ENCODE assay signal across 15 cellular contexts in the genomic region with DNA sequence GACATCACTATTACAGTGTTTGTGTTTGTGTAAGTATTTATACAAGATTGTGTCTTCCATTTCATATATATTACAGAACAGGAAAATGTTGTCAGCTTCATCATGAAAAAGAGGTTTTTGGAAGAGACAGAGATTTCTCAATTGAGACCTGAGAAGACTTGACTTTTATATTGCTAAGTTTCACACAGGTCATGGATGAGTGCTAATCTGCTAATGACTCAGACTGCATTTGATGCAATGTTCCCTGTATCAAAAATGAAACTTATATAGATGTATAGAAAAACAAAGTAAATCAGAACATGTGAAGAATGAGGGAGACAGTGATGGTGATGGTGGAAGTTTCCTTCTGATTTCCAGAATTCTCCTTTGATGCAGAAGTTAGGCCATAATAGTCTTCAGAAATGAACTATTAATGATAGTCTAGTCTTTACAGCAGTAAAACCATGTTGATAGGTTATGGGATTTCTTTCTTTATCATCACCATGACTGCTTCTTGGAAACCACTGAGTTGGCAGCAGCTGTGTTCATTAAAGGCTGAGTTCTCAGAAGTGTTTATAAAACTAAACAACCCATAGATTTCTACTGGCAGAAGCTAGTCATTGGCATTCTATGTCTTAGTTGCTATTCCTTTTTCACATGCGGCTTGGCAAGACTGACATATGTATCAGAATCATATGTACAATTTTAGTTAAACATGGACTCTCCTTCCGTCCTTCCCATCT. TPM values are rescaled to one million over a fixed set of nuclear protein-coding genes. Genes with fewer than 3 reads are reported as not detected.
DNase-seq lines count a peak whose midpoint lies in the region; ATAC-seq lines count a peak whose summit lies in the region.
"Had no signal": no experiment of that assay in that cellular context is flagged by ENCODE, and none has a peak within 500 bp of the region (broad histone marks: within the 10 kb centered on the region; RNA-seq: fewer than 3 reads in every experiment).

No MANE protein-coding gene starts in this region.

- H3K36me3 Mint-ChIP-seq in activated T-cell treated with anti-CD3 and anti-CD28 coated beads, Interleukin-2, amount 50 U/mL, for 72 hours (ENCODE audit: insufficient read depth in 2 of 2) = peaks cover 0 to 8% of the 10 kb centered on the region in 2 donors
- H3K36me3 Mint-ChIP-seq in stimulated activated naive B cell treated with anti-CD40 and anti-IgM and Interleukin-4, amounts not matched to agents 10 μg/mL and 1 μg/mL and 100 μg/mL, for 72 hours = no peaks in the 10 kb centered on the region
- H3K36me3 Mint-ChIP-seq: CD8-positive, alpha-beta memory T cell had no signal

- H3K9me3 Mint-ChIP-seq in activated T-cell treated with anti-CD3 and anti-CD28 coated beads, Interleukin-2, amount 50 U/mL, for 72 hours = peaks cover 0 to 11% of the 10 kb centered on the region in 2 donors
- H3K9me3 Mint-ChIP-seq in stimulated activated naive B cell treated with anti-CD40 and anti-IgM and Interleukin-4, amounts not matched to agents 10 μg/mL and 1 μg/mL and 100 μg/mL, for 72 hours = peaks cover 8 to 10% of the 10 kb centered on the region in 2 donors

- H3K27ac Mint-ChIP-seq in activated T-cell treated with anti-CD3 and anti-CD28 coated beads, Interleukin-2, amount 50 U/mL, for 72 hours = peak overlapping the region; percentile 97
- no peak overlapping the region for H3K27ac Mint-ChIP-seq in stimulated activated naive B cell treated with anti-CD40 and anti-IgM and Interleukin-4, amounts not matched to agents 10 μg/mL and 1 μg/mL and 100 μg/mL, for 72 hours
- H3K27ac Mint-ChIP-seq: CD8-positive, alpha-beta memory T cell; H9 had no signal

- DNase-seq in activated T-cell treated with anti-CD3 and anti-CD28 coated beads, Interleukin-2, amount 50 U/mL, for 72 hours = peak; percentile 22 to 24
- DNase-seq in activated T-cell treated with anti-CD3 and anti-CD28 coated beads, Interleukin-2, amount 50 U/mL, for 1 hour = no peak
- DNase-seq in DMS79 treated with DMSO at 0.1 percent for 48 hours (lab: John Stamatoyannopoulos, UW) (peak; percentile 61), OCI-M1 (lab: John Stamatoyannopoulos, UW) (peak; percentile 36), NCI-H748 treated with DMSO at 0.1 percent for 48 hours (lab: John Stamatoyannopoulos, UW) (no peak)
- DNase-seq in stimulated activated naive B cell treated with anti-CD40 and anti-IgM and Interleukin-4, amounts not matched to agents 10 μg/mL and 1 μg/mL and 100 μg/mL, for 72 hours = no peak
- DNase-seq: CD8-positive, alpha-beta memory T cell; H9; NCI-H1048; NCI-H1436; NCI-H1930; NCI-H226; PC-9; SIG-M5 had no signal

- peaks cover 6% of the 10 kb centered on the region for H3K27me3 Mint-ChIP-seq in activated T-cell treated with anti-CD3 and anti-CD28 coated beads, Interleukin-2, amount 50 U/mL, for 72 hours (ENCODE audit: low read depth)
- peaks cover 0 to 3% of the 10 kb centered on the region in 2 donors for H3K27me3 Mint-ChIP-seq in stimulated activated naive B cell treated with anti-CD40 and anti-IgM and Interleukin-4, amounts not matched to agents 10 μg/mL and 1 μg/mL and 100 μg/mL, for 72 hours

- peak overlapping the region; percentile 14 to 68 for H3K4me3 Mint-ChIP-seq in activated T-cell treated with anti-CD3 and anti-CD28 coated beads, Interleukin-2, amount 50 U/mL, for 72 hours
- H3K4me3 Mint-ChIP-seq in stimulated activated naive B cell treated with anti-CD40 and anti-IgM and Interleukin-4, amounts not matched to agents 10 μg/mL and 1 μg/mL and 100 μg/mL, for 72 hours = no peak overlapping the region
- H3K4me3 Mint-ChIP-seq: CD8-positive, alpha-beta memory T cell; H9 had no signal

- peaks cover 23% of the 10 kb centered on the region for H3K4me1 Mint-ChIP-seq in activated T-cell treated with anti-CD3 and anti-CD28 coated beads, Interleukin-2, amount 50 U/mL, for 72 hours (ENCODE audit: low read depth)
- no peaks in the 10 kb centered on the region for H3K4me1 Mint-ChIP-seq in stimulated activated naive B cell treated with anti-CD40 and anti-IgM and Interleukin-4, amounts not matched to agents 10 μg/mL and 1 μg/mL and 100 μg/mL, for 72 hours
- H3K4me1 Mint-ChIP-seq: CD8-positive, alpha-beta memory T cell; H9 had no signal

- peak; percentile 89 for ATAC-seq in activated T-cell treated with anti-CD3 and anti-CD28 coated beads, Interleukin-2, amount 50 U/mL, for 72 hours (replicated peaks in 1 of 2)
- peak; percentile 69 to 73 for ATAC-seq in stimulated activated naive B cell treated with anti-CD40 and anti-IgM and Interleukin-4, amounts not matched to agents 10 μg/mL and 1 μg/mL and 100 μg/mL, for 72 hours (replicated peaks)
- ATAC-seq in HG03045 (IDR thresholded peaks at IDR 0.05; ENCODE audit: unreplicated experiment) = no peak

RNA-seq across cellular contexts. Expression of a gene that starts 56.1 kb away (rescaled TPM):
- total RNA-seq in activated T-cell treated with anti-CD3 and anti-CD28 coated beads, Interleukin-2, amount 50 U/mL, for 72 hours = 10 to 100 TPM in 1 of 2 donors, 1 to 10 TPM in 1; 9.2 to 11.1 TPM

Comparison
In these comparisons a context has a peak if more than half of its experiments do, and no peak if none do; other contexts are left out.
1. DNase-seq: peak in activated T-cell treated with anti-CD3 and anti-CD28 coated beads, Interleukin-2, amount 50 U/mL, for 72 hours (2 of 2), DMS79 treated with DMSO at 0.1 percent for 48 hours (single experiment) and OCI-M1 (single experiment); none in activated T-cell treated with anti-CD3 and anti-CD28 coated beads, Interleukin-2, amount 50 U/mL, for 1 hour (single experiment), stimulated activated naive B cell treated with anti-CD40 and anti-IgM and Interleukin-4, amounts not matched to agents 10 μg/mL and 1 μg/mL and 100 μg/mL, for 72 hours (single experiment) and NCI-H748 treated with DMSO at 0.1 percent for 48 hours (single experiment).
2. H3K4me3 Mint-ChIP-seq: peak in activated T-cell treated with anti-CD3 and anti-CD28 coated beads, Interleukin-2, amount 50 U/mL, for 72 hours (2 of 2); none in stimulated activated naive B cell treated with anti-CD40 and anti-IgM and Interleukin-4, amounts not matched to agents 10 μg/mL and 1 μg/mL and 100 μg/mL, for 72 hours (0 of 2).